ENCODE assay signal across 1 cellular context in genomic region chr13:24680258-24680920, GRCh38.
TF ChIP-seq lines count a peak whose summit lies in the region.

ATP12A (plus strand) TSS chr13:24680408; CDS start chr13:24680744, 336 bp downstream.

TF ChIP-seq in WTC11, 78 proteins besides CTCF, POLR2A, EP300 and RAD21 (continued from another document):
- TF ChIP-seq ERG (CRISPR knock-in tag; IDR thresholded peaks at IDR 0.05) = no peak
- 0 out of 2 replicates have a peak, but pooled peaks have one; percentile 50 for TF ChIP-seq MYBL2 (CRISPR knock-in tag; IDR thresholded peaks at IDR 0.05)
- peak; percentile 70; the same call in 1 of the 2 replicates for TF ChIP-seq FOXP4 (CRISPR knock-in tag; IDR thresholded peaks at IDR 0.05)
